Comparison of ENCODE assay signal across 1 cellular context in genomic region chr18:11901826-11902438, GRCh38.
TF ChIP-seq lines count a peak whose summit lies in the region.

No MANE protein-coding gene starts in this region.

TF ChIP-seq in H1, 55 proteins besides CTCF, POLR2A, EP300 and RAD21 (continued from another document):
- TF ChIP-seq, protein P1, sequence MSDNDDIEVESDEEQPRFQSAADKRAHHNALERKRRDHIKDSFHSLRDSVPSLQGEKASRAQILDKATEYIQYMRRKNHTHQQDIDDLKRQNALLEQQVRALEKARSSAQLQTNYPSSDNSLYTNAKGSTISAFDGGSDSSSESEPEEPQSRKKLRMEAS (IDR thresholded peaks at IDR 0.05) = no peak
- TF ChIP-seq KDM1A (IDR thresholded peaks at IDR 0.05; ENCODE audit: borderline replicate concordance, low read length) (no peak), SUZ12 (IDR thresholded peaks at IDR 0.05; ENCODE audit: low read length) (no peak), SIN3A (conservative IDR thresholded peaks at IDR 0.05 in 1 of 2, IDR thresholded peaks at IDR 0.05 in 1 of 2; ENCODE audit: low read depth in 1 of 2, low read length in 2 of 2) (no peak), GABPA (IDR thresholded peaks at IDR 0.05; ENCODE audit: borderline replicate concordance, insufficient read depth, low read length) (no peak), SRF (IDR thresholded peaks at IDR 0.05; ENCODE audit: low read depth, low read length) (no peak), HDAC2 (IDR thresholded peaks at IDR 0.05; ENCODE audit: borderline replicate concordance in 1 of 2, low read depth in 2 of 2, low read length in 2 of 2) (no peak)
- TF ChIP-seq, protein P2, sequence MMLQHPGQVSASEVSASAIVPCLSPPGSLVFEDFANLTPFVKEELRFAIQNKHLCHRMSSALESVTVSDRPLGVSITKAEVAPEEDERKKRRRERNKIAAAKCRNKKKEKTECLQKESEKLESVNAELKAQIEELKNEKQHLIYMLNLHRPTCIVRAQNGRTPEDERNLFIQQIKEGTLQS (IDR thresholded peaks at IDR 0.05; ENCODE audit: insufficient read depth, low read depth, low read length) = no peak
